ENCODE assay signal across 34 cellular contexts in genomic region chr1:177243773-177244172, GRCh38.
"Had no signal": no experiment of that assay in that cellular context is flagged by ENCODE, and none has a peak within 500 bp of the region (broad histone marks: within the 10 kb centered on the region; RNA-seq: fewer than 3 reads in every experiment).

No MANE protein-coding gene starts in this region.

- H3K27me3 ChIP-seq: MG63 had no signal

- H3K36me3 ChIP-seq: MG63 had no signal

- H3K4me3 ChIP-seq: MG63 had no signal

- H3K9ac ChIP-seq: KMS-11 had no signal

- H3K27ac ChIP-seq: KMS-11 had no signal

- H3K4me2 ChIP-seq: KMS-11 had no signal

- H3K9me3 ChIP-seq: MG63 had no signal

- DNase-seq: Karpas-422, Kasumi-1, MG63, MM.1S, MV-4-11, NCI-H1048, NCI-H1092, NCI-H1092 treated with DMSO at 0.1 percent for 48 hours, NCI-H1105, NCI-H1105 treated with DMSO at 0.1 percent for 48 hours, NCI-H1417, NCI-H1417 treated with DMSO at 0.1 percent for 48 hours, NCI-H1436, NCI-H1436 treated with DMSO at 0.1 percent for 48 hours, NCI-H146, NCI-H1694, NCI-H1694 treated with DMSO at 0.1 percent for 48 hours, NCI-H187, NCI-H187 treated with DMSO at 0.1 percent for 48 hours, NCI-H1930, NCI-H2029, NCI-H2029 treated with DMSO at 0.1 percent for 48 hours, NCI-H2081, NCI-H2081 treated with DMSO at 0.1 percent for 48 hours, NCI-H2107, NCI-H2171, NCI-H2171 treated with DMSO at 0.1 percent for 48 hours, NCI-H2227 treated with DMSO at 0.1 percent for 48 hours, NCI-H226, NCI-H345, NCI-H446, NCI-H446 treated with DMSO at 0.1 percent for 48 hours, NCI-H510A had no signal
